ENCODE assay signal across 16 cellular contexts in genomic region chr12:16454481-16454880, GRCh38.
DNase-seq lines count a peak whose midpoint lies in the region; ATAC-seq and TF ChIP-seq lines count a peak whose summit lies in the region.
"Had no signal": no experiment of that assay in that cellular context is flagged by ENCODE, and none has a peak within 500 bp of the region (broad histone marks: within the 10 kb centered on the region; RNA-seq: fewer than 3 reads in every experiment).

No MANE protein-coding gene starts in this region.

- H3K4me1 ChIP-seq in upper lobe of right lung = no peaks in the 10 kb centered on the region

- no peaks in the 10 kb centered on the region for H3K9me3 ChIP-seq in upper lobe of right lung
- H3K9me3 ChIP-seq: MG63 had no signal

- no peak for TF ChIP-seq CTCF in cardiac fibroblast (IDR thresholded peaks at IDR 0.05; ENCODE audit: low read depth, low read length)
- no peak for TF ChIP-seq CTCF in upper lobe of right lung (IDR thresholded peaks at IDR 0.05)

- no peak for TF ChIP-seq RAD21 in Ishikawa (IDR thresholded peaks at IDR 0.05; ENCODE audit: low read depth)

- ATAC-seq in upper lobe of right lung = no peak

- H3K27ac ChIP-seq in upper lobe of right lung = no peak overlapping the region

- no peaks in the 10 kb centered on the region for H3K27me3 ChIP-seq in upper lobe of right lung
- H3K27me3 ChIP-seq: MG63 had no signal

- intact Hi-C loops in upper lobe of right lung (cut with DNase I) = no loop called here

- H3K36me3 ChIP-seq in upper lobe of right lung = no peaks in the 10 kb centered on the region
- H3K36me3 ChIP-seq: MG63 had no signal

- TF ChIP-seq EP300 in Ishikawa (IDR thresholded peaks at IDR 0.05; ENCODE audit: borderline replicate concordance) = no peak

- H3K4me3 ChIP-seq in cardiac fibroblast (replicated peaks in 1 of 2; ENCODE audit: low read depth in 2 of 2, low read length in 2 of 2) = no peak overlapping the region
- no peak overlapping the region for H3K4me3 ChIP-seq in upper lobe of right lung
- H3K4me3 ChIP-seq: MG63 had no signal

- DNase-seq in ELR (ENCODE audit: low read depth) (peak; percentile 0), cardiac fibroblast (ENCODE audit: low read depth in 2 of 2) (peak; percentile 17 to 63), non-pigmented ciliary epithelial cell (ENCODE audit: low read depth) (peak; percentile 1), amygdala (lab: John Stamatoyannopoulos, UW) (no peak), upper lobe of right lung (no peak), nucleus accumbens (lab: John Stamatoyannopoulos, UW) (no peak)
- DNase-seq: CD4-positive, alpha-beta T cell; H9; KG1; MG63; NCI-H1092 treated with DMSO at 0.1 percent for 48 hours; NCI-H1694 treated with DMSO at 0.1 percent for 48 hours; NCI-H345; NCI-H69; NK-92 treated with Interleukin-12 subunit alpha and Interleukin-12 subunit beta, amount 100 ng/mL, for 24 hours had no signal

TF ChIP-seq in Ishikawa, 13 proteins besides CTCF, POLR2A, EP300 and RAD21:
- 0 out of 2 replicates have a peak, but pooled peaks have one; percentile 21 for TF ChIP-seq CREB1 (IDR thresholded peaks at IDR 0.05; ENCODE audit: low read depth)
- TF ChIP-seq USF1 (IDR thresholded peaks at IDR 0.05) = no peak

Comparison
In these comparisons a context has a peak if more than half of its experiments do, and no peak if none do; other contexts are left out.
1. DNase-seq: peak in ELR (single experiment), cardiac fibroblast (2 of 2) and non-pigmented ciliary epithelial cell (single experiment); none in amygdala (0 of 56), upper lobe of right lung (single experiment) and nucleus accumbens (0 of 56).